In the genomic region with DNA sequence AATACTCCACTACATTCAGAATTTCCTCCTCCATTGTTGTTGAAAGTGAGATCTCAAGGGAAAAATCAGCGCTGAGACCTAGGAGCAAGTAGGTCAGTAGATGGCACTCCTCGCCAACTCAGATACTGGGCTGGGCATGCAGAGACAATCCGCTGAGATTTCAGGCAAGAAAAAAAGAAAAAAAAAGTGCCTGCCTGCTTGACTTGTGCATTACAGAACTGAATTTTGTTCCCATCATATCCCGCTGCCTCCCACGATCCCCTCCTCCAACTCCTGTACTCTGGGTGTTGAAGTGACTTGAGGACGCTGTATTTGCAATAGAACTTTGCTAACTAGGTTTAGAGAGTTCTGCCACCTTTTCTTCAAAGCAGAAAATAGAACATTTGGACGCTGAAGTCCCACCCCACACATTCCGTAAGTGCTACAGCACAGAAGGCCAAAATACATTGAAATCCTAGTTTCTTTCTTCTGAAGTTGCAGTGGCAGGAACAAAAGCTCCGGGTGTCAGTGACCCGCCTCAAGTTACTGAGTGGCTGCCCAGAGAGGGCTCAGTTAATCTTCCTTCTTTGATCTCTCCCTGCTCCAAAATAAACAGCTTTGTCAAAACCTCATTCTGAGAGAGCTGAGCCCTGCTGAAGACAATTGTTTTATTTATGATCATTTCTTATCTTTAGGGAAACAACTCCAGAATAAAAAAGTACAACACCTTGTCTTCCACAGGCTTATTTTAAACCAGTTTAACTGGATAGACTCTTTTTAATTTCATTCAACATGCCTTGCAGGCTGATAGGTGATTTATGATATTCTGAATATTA, we compare ENCODE assay signal across 8 cellular contexts.
DNase-seq lines count a peak whose midpoint lies in the region; ATAC-seq, FAIRE-seq and TF ChIP-seq lines count a peak whose summit lies in the region.

No MANE protein-coding gene starts in this region.

- H3K9me3 Mint-ChIP-seq in activated naive CD8-positive, alpha-beta T cell treated with anti-CD3 and anti-CD28 coated beads, Interleukin-2, amount 50 U/mL, for 24 hours: no peaks in the 10 kb centered on the region

- 0 out of 2 replicates have a peak, but pooled peaks cover 5% of the 10 kb centered on the region for H3K36me3 ChIP-seq in ACC112 (ENCODE audit: insufficient read depth, low read length)
- no peaks in the 10 kb centered on the region for H3K36me3 ChIP-seq in HUES48 (ENCODE audit: control insufficient read depth, insufficient read depth, low read length)
- H3K36me3 ChIP-seq in heart right ventricle: peaks cover 0 to 27% (median 0%) of the 10 kb centered on the region in 9 donors
- H3K36me3 ChIP-seq in psoas muscle (ENCODE audit: insufficient read depth in 1 of 2, low read depth in 1 of 2): no peaks in the 10 kb centered on the region

- H3K27me3 ChIP-seq in ACC112 (ENCODE audit: insufficient read depth, low read length) (no peaks in the 10 kb centered on the region), HUES48 (ENCODE audit: control insufficient read depth, insufficient read depth, low read length) (no peaks in the 10 kb centered on the region), heart right ventricle (no peaks in the 10 kb centered on the region), psoas muscle (ENCODE audit: insufficient read depth in 3 of 3, low read length in 2 of 3) (no peaks in the 10 kb centered on the region)

- H3K36me3 Mint-ChIP-seq in activated naive CD8-positive, alpha-beta T cell treated with anti-CD3 and anti-CD28 coated beads, Interleukin-2, amount 50 U/mL, for 24 hours (ENCODE audit: low read depth): peaks cover 39% of the 10 kb centered on the region

- peak overlapping the region; percentile 54 for H3K4me3 ChIP-seq in ACC112 (ENCODE audit: low read depth, low read length)
- H3K4me3 ChIP-seq in HUES48 (ENCODE audit: low read depth, low read length): peak overlapping the region; percentile 44
- H3K4me3 ChIP-seq in heart right ventricle: peak overlapping the region in 7 of 10 donors; percentile 0 to 42 (median 33)
- peak overlapping the region; percentile 51 for H3K4me3 ChIP-seq in psoas muscle

- H3K9ac ChIP-seq in HUES48 (ENCODE audit: low read depth, low read length): no peak overlapping the region

- H3K4me1 Mint-ChIP-seq in activated naive CD8-positive, alpha-beta T cell treated with anti-CD3 and anti-CD28 coated beads, Interleukin-2, amount 50 U/mL, for 24 hours: peaks cover 81% of the 10 kb centered on the region

- H3K27ac ChIP-seq in ACC112 (ENCODE audit: low read depth, low read length) (peak overlapping the region; percentile 90), HUES48 (ENCODE audit: low read depth, low read length) (peak overlapping the region; percentile 76), heart right ventricle (peak overlapping the region in 9 of 10 donors; percentile 1 to 76 (median 55)), psoas muscle (peak overlapping the region; percentile 24)

- 8 to 15% methylated on average over 10 of the region's 10 CpGs for WGBS in heart right ventricle, 2 donors
- 2 to 5% (median 3%) methylated on average over 10 of the region's 10 CpGs for WGBS in psoas muscle, 3 donors

- no peak for DNase-seq in GM18507 (ENCODE audit: extremely low spot score, insufficient read length, low read depth)
- DNase-seq in RCC 7860 (ENCODE audit: low spot score): peak; percentile 44
- DNase-seq in activated naive CD8-positive, alpha-beta T cell treated with anti-CD3 and anti-CD28 coated beads, Interleukin-2, amount 50 U/mL, for 24 hours: peak; percentile 51
- peak; percentile 46 to 79 for DNase-seq in heart right ventricle
- peak; percentile 33 to 73 for DNase-seq in psoas muscle
- no peak for DNase-seq in NOMO-1 (lab: John Stamatoyannopoulos, UW; ENCODE audit: unreplicated experiment in 2 of 2)

- H2AFZ ChIP-seq in ACC112 (ENCODE audit: low read length, unreplicated experiment): peak overlapping the region; percentile 92

- no peaks in the 10 kb centered on the region for H3K9me3 ChIP-seq in HUES48 (ENCODE audit: control insufficient read depth, insufficient read depth, low read length)
- no peaks in the 10 kb centered on the region for H3K9me3 ChIP-seq in heart right ventricle
- H3K9me3 ChIP-seq in psoas muscle: no peaks in the 10 kb centered on the region

- peak; percentile 90 for FAIRE-seq in GM18507 (lab: Jason Lieb, UNC)
- FAIRE-seq in RCC 7860 (lab: Jason Lieb, UNC): no peak

- TF ChIP-seq CTCF in heart right ventricle (IDR thresholded peaks at IDR 0.05) (peak; percentile 55 to 87 (median 69)), psoas muscle (IDR thresholded peaks at IDR 0.05) (peak; percentile 65)

- H3K27ac Mint-ChIP-seq in activated naive CD8-positive, alpha-beta T cell treated with anti-CD3 and anti-CD28 coated beads, Interleukin-2, amount 50 U/mL, for 24 hours: peak overlapping the region; percentile 35

- H3K27me3 Mint-ChIP-seq in activated naive CD8-positive, alpha-beta T cell treated with anti-CD3 and anti-CD28 coated beads, Interleukin-2, amount 50 U/mL, for 24 hours: no peaks in the 10 kb centered on the region

- ATAC-seq in activated naive CD8-positive, alpha-beta T cell treated with anti-CD3 and anti-CD28 coated beads, Interleukin-2, amount 50 U/mL, for 24 hours: no peak
- peak; percentile 77 to 95 (median 91) for ATAC-seq in heart right ventricle
- peak; percentile 77 to 88 (median 81) for ATAC-seq in psoas muscle

- intact Hi-C loops in heart right ventricle (cut with DNase I) (loop anchor here (1.0 to 10.0 kb wide), 13 partner anchors 258 to 758 kb away; partner anchors contain the start of genes MLLT3 (in 6 of the 10) and FOCAD (in 1 of the 10)), psoas muscle (cut with DNase I) (loop anchor here (2.0 to 10.0 kb wide), 6 partner anchors 121 to 758 kb away; partner anchors contain the start of gene MLLT3 (in 2 of the 2))

- peaks cover 51% of the 10 kb centered on the region for H3K4me1 ChIP-seq in ACC112 (ENCODE audit: control insufficient read depth, insufficient read depth, low read length, unreplicated experiment)
- peaks cover 34% of the 10 kb centered on the region for H3K4me1 ChIP-seq in HUES48 (ENCODE audit: control insufficient read depth, insufficient read depth, low read length)
- peaks cover 0 to 38% (median 16%) of the 10 kb centered on the region in 9 donors for H3K4me1 ChIP-seq in heart right ventricle
- peaks cover 24% of the 10 kb centered on the region for H3K4me1 ChIP-seq in psoas muscle

- no peak overlapping the region for H3K4me3 Mint-ChIP-seq in activated naive CD8-positive, alpha-beta T cell treated with anti-CD3 and anti-CD28 coated beads, Interleukin-2, amount 50 U/mL, for 24 hours

- no peaks in the 10 kb centered on the region for H3K79me2 ChIP-seq in ACC112 (ENCODE audit: control insufficient read depth, insufficient read depth, low read length, unreplicated experiment)

Comparison
In these comparisons a context has a peak if more than half of its experiments do, and no peak if none do; other contexts are left out.
1. H3K27ac ChIP-seq: peak in every context shown above with its lines; median percentile 90 in ACC112; 76 in HUES48; 55 in heart right ventricle; 24 in psoas muscle.
2. DNase-seq: peak in RCC 7860 (single experiment), activated naive CD8-positive, alpha-beta T cell treated with anti-CD3 and anti-CD28 coated beads, Interleukin-2, amount 50 U/mL, for 24 hours (single experiment), heart right ventricle (2 of 2) and psoas muscle (2 of 2); none in GM18507 (single experiment) and NOMO-1 (0 of 2).
3. Peak in every context shown above with its lines, with median percentiles within 50 percentile points of each other: H3K4me3 ChIP-seq.